Comparison of ENCODE assay signal across 18 cellular contexts in the genomic region with DNA sequence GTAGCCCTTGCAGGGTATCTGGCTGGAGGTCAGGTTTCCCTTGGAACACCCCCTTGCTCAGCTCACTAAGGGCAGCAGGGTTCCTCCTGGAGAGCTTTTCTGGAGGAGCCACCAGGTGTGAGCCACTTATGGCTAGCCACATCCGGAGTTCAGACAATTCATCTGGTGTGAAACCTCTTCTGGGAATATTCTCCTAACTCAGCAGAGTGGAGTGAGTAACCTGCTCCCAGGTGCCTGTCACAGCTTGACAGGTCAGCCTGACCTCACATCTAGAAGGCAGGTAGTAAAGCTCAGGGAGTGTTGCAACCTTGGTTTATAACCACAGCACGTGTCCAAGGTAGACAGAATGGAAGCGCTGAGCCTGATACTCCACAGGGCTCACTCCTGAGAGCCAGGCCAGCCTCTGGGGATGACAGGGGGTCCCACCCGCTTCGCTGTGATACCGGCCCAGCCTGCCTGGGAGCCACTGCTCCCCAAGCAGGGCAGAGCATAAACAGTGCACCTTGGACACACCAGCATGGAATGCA.
DNase-seq lines count a peak whose midpoint lies in the region; ATAC-seq, FAIRE-seq and TF ChIP-seq lines count a peak whose summit lies in the region.
"Had no signal": no experiment of that assay in that cellular context is flagged by ENCODE, and none has a peak within 500 bp of the region (broad histone marks: within the 10 kb centered on the region; RNA-seq: fewer than 3 reads in every experiment).

No MANE protein-coding gene starts in this region.

- H3K27ac ChIP-seq in colonic mucosa (no peak overlapping the region), pancreas (no peak overlapping the region), dorsolateral prefrontal cortex (no peak overlapping the region), substantia nigra (ENCODE audit: low read depth, low read length, poor library complexity, severe bottlenecking) (no peak overlapping the region)
- H3K27ac ChIP-seq: neural progenitor cell, SJSA1, uterus had no signal

- H3K4me3 ChIP-seq in colonic mucosa: no peak overlapping the region
- no peak overlapping the region for H3K4me3 ChIP-seq in pancreas
- no peak overlapping the region for H3K4me3 ChIP-seq in dorsolateral prefrontal cortex
- H3K4me3 ChIP-seq: neural progenitor cell, SJSA1, uterus had no signal

- H3K36me3 ChIP-seq in colonic mucosa (no peaks in the 10 kb centered on the region), pancreas (no peaks in the 10 kb centered on the region)
- H3K36me3 ChIP-seq: neural progenitor cell, SJSA1, uterus had no signal

- H3K4me1 ChIP-seq in colonic mucosa (no peaks in the 10 kb centered on the region), pancreas (no peaks in the 10 kb centered on the region)
- H3K4me1 ChIP-seq: neural progenitor cell, SJSA1, uterus had no signal

- no peaks in the 10 kb centered on the region for H3K9me3 ChIP-seq in colonic mucosa
- H3K9me3 ChIP-seq in pancreas: no peaks in the 10 kb centered on the region
- H3K9me3 ChIP-seq: SJSA1, uterus had no signal

- no peak overlapping the region for H3K9ac ChIP-seq in colonic mucosa (ENCODE audit: low read depth in 2 of 2, low read length in 2 of 2)
- H3K9ac ChIP-seq: neural progenitor cell had no signal

- no peaks in the 10 kb centered on the region for H3K27me3 ChIP-seq in colonic mucosa
- H3K27me3 ChIP-seq in pancreas: no peaks in the 10 kb centered on the region
- H3K27me3 ChIP-seq in dorsolateral prefrontal cortex: peaks cover 0 to 3% (median 0%) of the 10 kb centered on the region in 45 donors
- H3K27me3 ChIP-seq: SJSA1, uterus had no signal

- ATAC-seq in pancreas: peak in 3 of 4 donors; percentile 22 to 57 (median 29)
- no peak for ATAC-seq in SK-N-SH treated with all-trans-retinoic acid at 6 μM for 48 hours
- ATAC-seq in GM21447 (IDR thresholded peaks at IDR 0.05; ENCODE audit: unreplicated experiment): no peak
- ATAC-seq: activated naive CD4-positive, alpha-beta T cell treated with anti-CD3 and anti-CD28 coated beads, Interleukin-2, amount 50 U/mL, for 72 hours had no signal

- WGBS in pancreas, 2 donors: 77 to 78% methylated on average over 6 of the region's 6 CpGs

- FAIRE-seq in pancreas (lab: Jason Lieb, UNC): no peak

- no peak for TF ChIP-seq CTCF in colonic mucosa (IDR thresholded peaks at IDR 0.05)
- no peak for TF ChIP-seq CTCF in pancreas (IDR thresholded peaks at IDR 0.05)
- TF ChIP-seq CTCF in dorsolateral prefrontal cortex (IDR thresholded peaks at IDR 0.05 in 54 of 56, conservative IDR thresholded peaks at IDR 0.05 in 2 of 56; ENCODE audit: low read depth in 1 of 56, partially characterized antibody in 56 of 56): no peak

- intact Hi-C loops in colonic mucosa (cut with DNase I): loop anchor here (2.0 kb wide), 1 partner anchor 275 kb away; no protein-coding TSS in a partner anchor
- intact Hi-C loops in pancreas (cut with DNase I): loop anchor here in 1 of 3 donors (5.0 kb wide), 1 partner anchor 274 kb away; no protein-coding TSS in a partner anchor
- intact Hi-C loops in dorsolateral prefrontal cortex (cut with DNase I): loop anchor here (2.0 to 10.0 kb wide), 5 partner anchors 59 to 311 kb away; a partner anchor contains a TSS

- DNase-seq in HK-2 (ENCODE audit: unreplicated experiment) (peak; percentile 29), NCI-H345 (lab: John Stamatoyannopoulos, UW) (peak; percentile 53), colonic mucosa (peak; percentile 34), pancreas (peak in 1 of 6 donors; percentile 51), dorsolateral prefrontal cortex (no peak), substantia nigra (lab: John Stamatoyannopoulos, UW) (no peak)
- DNase-seq: activated CD4-positive, alpha-beta T cell treated with anti-CD3 and anti-CD28 coated beads, Interleukin-2, amount 10 ng/mL, durations not matched to agents 7 days and 5 days; AML-193; mesendoderm; NCI-H1092; right cardiac atrium; stimulated activated CD4-positive, alpha-beta T cell treated with anti-CD3 and anti-CD28 coated beads, Interleukin-4, amount 100 ng/mL, for 1 hour; uterus had no signal

TF ChIP-seq in SK-N-SH treated with all-trans-retinoic acid at 6 μM for 48 hours, 23 proteins besides CTCF, POLR2A, EP300 and RAD21:
- TF ChIP-seq ZNF70 (CRISPR knock-in tag; IDR thresholded peaks at IDR 0.05) (no peak), ZFP30 (CRISPR knock-in tag; IDR thresholded peaks at IDR 0.05) (no peak)

Comparison
In these comparisons a context has a peak if more than half of its experiments do, and no peak if none do; other contexts are left out.
1. DNase-seq: peak in HK-2 (single experiment), NCI-H345 (single experiment) and colonic mucosa (single experiment); none in dorsolateral prefrontal cortex (0 of 10) and substantia nigra (0 of 49).
2. ATAC-seq: peak in pancreas (3 of 4); none in SK-N-SH treated with all-trans-retinoic acid at 6 μM for 48 hours (single experiment) and GM21447 (single experiment).